12 cellular contexts compared by ENCODE assay signal in the genomic region with DNA sequence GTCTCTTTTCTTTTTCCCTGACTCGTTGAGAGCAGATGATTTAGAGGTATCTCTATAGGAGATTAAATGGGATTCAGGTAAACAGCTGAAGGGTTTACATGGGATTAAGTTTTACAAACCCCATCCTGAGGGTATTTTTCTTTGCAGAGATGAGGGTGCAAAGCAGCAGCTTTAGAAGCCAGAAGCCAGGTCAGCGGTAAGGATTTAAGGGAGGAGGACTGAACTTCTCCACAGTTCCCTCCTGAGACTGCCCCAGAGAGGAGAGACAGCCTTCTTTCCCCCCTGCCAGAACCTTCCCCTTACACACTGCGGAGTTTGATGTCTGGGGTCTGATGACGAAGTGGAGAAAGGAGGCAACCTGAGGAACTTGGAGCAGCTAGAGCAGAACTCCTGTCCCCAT.
DNase-seq lines count a peak whose midpoint lies in the region; ATAC-seq and TF ChIP-seq lines count a peak whose summit lies in the region.
"Had no signal": no experiment of that assay in that cellular context is flagged by ENCODE, and none has a peak within 500 bp of the region (broad histone marks: within the 10 kb centered on the region; RNA-seq: fewer than 3 reads in every experiment).

No MANE protein-coding gene starts in this region.

- H3K27me3 ChIP-seq in BLaER1 treated with 17β-estradiol and CSF1 and Interleukin-3, amounts not matched to agents 10 nM and 100 nM: no peaks in the 10 kb centered on the region
- H3K27me3 ChIP-seq in Loucy (ENCODE audit: insufficient read depth, low read length, poor library complexity, severe bottlenecking) (no peaks in the 10 kb centered on the region), WERI-Rb-1 (ENCODE audit: insufficient read depth, low read depth, severe bottlenecking) (no peaks in the 10 kb centered on the region)
- H3K27me3 ChIP-seq: BE2C had no signal

- H3K36me3 ChIP-seq in BLaER1 treated with 17β-estradiol and CSF1 and Interleukin-3, amounts not matched to agents 10 nM and 100 nM: peaks cover 15 to 59% (median 50%) of the 10 kb centered on the region in 11 experiments
- H3K36me3 ChIP-seq in Loucy (ENCODE audit: insufficient read depth, low read length) (peaks cover 13% of the 10 kb centered on the region; the same call in 1 of the 2 replicates), WERI-Rb-1 (no peaks in the 10 kb centered on the region)
- H3K36me3 ChIP-seq: BE2C had no signal

- no peak overlapping the region for H2AFZ ChIP-seq in Loucy (ENCODE audit: low read length)
- H2AFZ ChIP-seq: GM23338 had no signal

- peaks cover 9 to 64% (median 58%) of the 10 kb centered on the region in 10 experiments; a peak in 19 of 20 replicates for H3K4me1 ChIP-seq in BLaER1 treated with 17β-estradiol and CSF1 and Interleukin-3, amounts not matched to agents 10 nM and 100 nM
- peaks cover 33% of the 10 kb centered on the region for H3K4me1 ChIP-seq in Loucy (ENCODE audit: insufficient read depth, low read length, poor library complexity, severe bottlenecking)
- H3K4me1 ChIP-seq: BE2C had no signal

- H3K4me2 ChIP-seq in BLaER1 treated with 17β-estradiol and CSF1 and Interleukin-3, amounts not matched to agents 10 nM and 100 nM: peak overlapping the region in 9 of 11 experiments; percentile 44 to 84 (median 69); a peak in 17 of 22 replicates
- peak overlapping the region; percentile 8 for H3K4me2 ChIP-seq in Loucy (ENCODE audit: low read depth, low read length, poor library complexity, severe bottlenecking)
- H3K4me2 ChIP-seq: GM23338 had no signal

- H3K9ac ChIP-seq in BLaER1 treated with 17β-estradiol and CSF1 and Interleukin-3, amounts not matched to agents 10 nM and 100 nM: 0 out of 22 replicates have a peak overlapping the region, but pooled peaks of 1 of the 11 experiments have one; percentile 13
- H3K9ac ChIP-seq in Loucy (ENCODE audit: low read depth, low read length, poor library complexity, severe bottlenecking): peak overlapping the region; percentile 7

- no peak for ATAC-seq in GM19328 (IDR thresholded peaks at IDR 0.05; ENCODE audit: unreplicated experiment)
- ATAC-seq: GM23338 had no signal

- peaks cover 23 to 47% (median 43%) of the 10 kb centered on the region in 11 experiments for H3K9me3 ChIP-seq in BLaER1 treated with 17β-estradiol and CSF1 and Interleukin-3, amounts not matched to agents 10 nM and 100 nM (replicated peaks in 1 of 11)
- H3K9me3 ChIP-seq in Loucy (ENCODE audit: insufficient read depth, low read depth, low read length): peaks cover 5% of the 10 kb centered on the region; the same call in 1 of the 2 replicates
- H3K9me3 ChIP-seq in WERI-Rb-1 (ENCODE audit: severe bottlenecking): peaks cover 4% of the 10 kb centered on the region
- H3K9me3 ChIP-seq: BE2C had no signal

- no peaks in the 10 kb centered on the region for H3F3A ChIP-seq in Loucy (ENCODE audit: low read depth)

- H3K9me2 ChIP-seq in Loucy (replicated peaks; ENCODE audit: low read depth, low read length): no peaks in the 10 kb centered on the region

- H4K20me1 ChIP-seq in BLaER1 treated with 17β-estradiol and CSF1 and Interleukin-3, amounts not matched to agents 10 nM and 100 nM: peaks cover 0 to 76% (median 44%) of the 10 kb centered on the region in 11 experiments; a peak in 13 of 22 replicates
- no peaks in the 10 kb centered on the region for H4K20me1 ChIP-seq in Loucy (ENCODE audit: insufficient read depth, low read length, poor library complexity, severe bottlenecking)

- TF ChIP-seq CTCF in Loucy (conservative IDR thresholded peaks at IDR 0.05; ENCODE audit: low read length): no peak
- TF ChIP-seq CTCF in WERI-Rb-1 (IDR thresholded peaks at IDR 0.05; ENCODE audit: low read depth, low read length): no peak

- H3K27ac ChIP-seq in BLaER1 treated with 17β-estradiol and CSF1 and Interleukin-3, amounts not matched to agents 10 nM and 100 nM: peak overlapping the region in 1 of 11 experiments; percentile 40; a peak in 1 of 22 replicates
- peak overlapping the region; percentile 27 for H3K27ac ChIP-seq in WERI-Rb-1

- peak; percentile 70 for DNase-seq in WERI-Rb-1
- DNase-seq in NCI-H1105 (lab: John Stamatoyannopoulos, UW): no peak
- no peak for DNase-seq in activated CD4-positive, alpha-beta T cell treated with anti-CD3 and anti-CD28 coated beads for 4 hours
- DNase-seq: BE2C; CD4-positive, alpha-beta memory T cell; DMS153; DMS79; GDM1 had no signal

- peaks cover 22% of the 10 kb centered on the region; the same call in 1 of the 2 replicates for H3K79me2 ChIP-seq in Loucy (ENCODE audit: insufficient read depth, low read length)

- no peak overlapping the region for H3K4me3 ChIP-seq in BLaER1 treated with 17β-estradiol and CSF1 and Interleukin-3, amounts not matched to agents 10 nM and 100 nM
- H3K4me3 ChIP-seq in Loucy (ENCODE audit: low read length, poor library complexity, severe bottlenecking) (no peak overlapping the region), WERI-Rb-1 (ENCODE audit: low read depth, low read length) (no peak overlapping the region)
- H3K4me3 ChIP-seq: GM23338 had no signal
